ENCODE assay signal across 8 cellular contexts in genomic region chr1:234933475-234933874, GRCh38.
DNase-seq lines count a peak whose midpoint lies in the region; ATAC-seq and TF ChIP-seq lines count a peak whose summit lies in the region.

No MANE protein-coding gene starts in this region.

- ATAC-seq in HG03060 (IDR thresholded peaks at IDR 0.05; ENCODE audit: low read depth, unreplicated experiment) (peak; percentile 83), SK-N-SH treated with all-trans-retinoic acid at 6 μM for 48 hours (peak; percentile 85)

- intact Hi-C loops in testis (cut with DNase I; ENCODE audit: low total_unique reads), result no loop called here

- no peaks in the 10 kb centered on the region for H3K36me3 ChIP-seq in testis (ENCODE audit: low read depth, missing control alignments)

- no peaks in the 10 kb centered on the region for H3K27me3 ChIP-seq in testis

- H3K4me3 ChIP-seq in foreskin fibroblast (ENCODE audit: low read depth in 1 of 2, low read length in 2 of 2) (no peak overlapping the region), testis (no peak overlapping the region)

- H3K27ac ChIP-seq in testis, result no peak overlapping the region

- H3K4me1 Mint-ChIP-seq in glutamatergic neuron (ENCODE audit: low read depth, unreplicated experiment), result peaks cover 2% of the 10 kb centered on the region

- peak; percentile 41 for TF ChIP-seq POLR2A in GM18951 (IDR thresholded peaks at IDR 0.05; ENCODE audit: extremely low read depth, insufficient read depth, insufficient read length)
- TF ChIP-seq POLR2A in testis (IDR thresholded peaks at IDR 0.05), result no peak

- TF ChIP-seq CTCF in foreskin fibroblast (IDR thresholded peaks at IDR 0.05; ENCODE audit: low read depth, low read length) (no peak), testis (IDR thresholded peaks at IDR 0.05) (no peak), glutamatergic neuron (IDR thresholded peaks at IDR 0.05; ENCODE audit: partially characterized antibody, unreplicated experiment) (no peak)

- in situ Hi-C loops in GM18951 (cut with MboI; ENCODE audit: low sequenced_read_pairs, unreplicated experiment), result no loop called here

- no peaks in the 10 kb centered on the region for H3K4me1 ChIP-seq in testis

- no peaks in the 10 kb centered on the region for H3K9me3 ChIP-seq in testis

- H3K27ac Mint-ChIP-seq in glutamatergic neuron (ENCODE audit: unreplicated experiment), result no peak overlapping the region

- 45 to 46% methylated on average over 2 of the region's 2 CpGs for WGBS in testis, 2 donors

- H3K9me3 Mint-ChIP-seq in glutamatergic neuron (ENCODE audit: unreplicated experiment), result peaks cover 4% of the 10 kb centered on the region

- H3K36me3 Mint-ChIP-seq in glutamatergic neuron (ENCODE audit: unreplicated experiment), result no peaks in the 10 kb centered on the region

- DNase-seq in A172 (ENCODE audit: low spot score) (peak; percentile 68), foreskin fibroblast (peak; percentile 76 to 87), testis (peak; percentile 18), glutamatergic neuron (no peak)
- no peak for DNase-seq in stimulated activated CD4-positive, alpha-beta T cell treated with anti-CD3 and anti-CD28 coated beads, Interleukin-2, amount 100 ng/mL, for 24 hours

- no peak overlapping the region for H3K4me3 Mint-ChIP-seq in glutamatergic neuron (ENCODE audit: unreplicated experiment)

- H3K27me3 Mint-ChIP-seq in glutamatergic neuron (ENCODE audit: unreplicated experiment), result peaks cover 4% of the 10 kb centered on the region

TF ChIP-seq in SK-N-SH treated with all-trans-retinoic acid at 6 μM for 48 hours, 23 proteins besides CTCF, POLR2A, EP300 and RAD21:
- TF ChIP-seq BACH2 (CRISPR knock-in tag; IDR thresholded peaks at IDR 0.05; ENCODE audit: borderline replicate concordance), result no peak
- no peak for TF ChIP-seq OSR1 (CRISPR knock-in tag; IDR thresholded peaks at IDR 0.05)
- no peak for TF ChIP-seq ESRRG (CRISPR knock-in tag; IDR thresholded peaks at IDR 0.05)
- TF ChIP-seq ZFP3 (CRISPR knock-in tag; IDR thresholded peaks at IDR 0.05), result no peak
- no peak for TF ChIP-seq ARNTL (CRISPR knock-in tag; IDR thresholded peaks at IDR 0.05; ENCODE audit: borderline replicate concordance, low read depth)
- no peak for TF ChIP-seq ZNF8 (CRISPR knock-in tag; IDR thresholded peaks at IDR 0.05)
- no peak for TF ChIP-seq PATZ1 (CRISPR knock-in tag; IDR thresholded peaks at IDR 0.05; ENCODE audit: borderline replicate concordance)
- no peak for TF ChIP-seq ISL1 (CRISPR knock-in tag; IDR thresholded peaks at IDR 0.05)
- no peak for TF ChIP-seq ZNF70 (CRISPR knock-in tag; IDR thresholded peaks at IDR 0.05)
- no peak for TF ChIP-seq ZC3H10 (CRISPR knock-in tag; IDR thresholded peaks at IDR 0.05)
- no peak for TF ChIP-seq SNAI2 (CRISPR knock-in tag; IDR thresholded peaks at IDR 0.05)
TF ChIP-seq in SK-N-SH treated with all-trans-retinoic acid at 6 μM for 48 hours: peak in this region for 0.

Comparison
In these comparisons a context has a peak if more than half of its experiments do, and no peak if none do; other contexts are left out.
1. DNase-seq: peak in A172 (single experiment), foreskin fibroblast (2 of 2) and testis (single experiment); none in glutamatergic neuron (single experiment) and stimulated activated CD4-positive, alpha-beta T cell treated with anti-CD3 and anti-CD28 coated beads, Interleukin-2, amount 100 ng/mL, for 24 hours (0 of 2).